Comparison of ENCODE assay signal across 16 cellular contexts in genomic region chr11:15730617-15731385, GRCh38.
DNase-seq lines count a peak whose midpoint lies in the region; ATAC-seq and TF ChIP-seq lines count a peak whose summit lies in the region.
"Had no signal": no experiment of that assay in that cellular context is flagged by ENCODE, and none has a peak within 500 bp of the region (broad histone marks: within the 10 kb centered on the region; RNA-seq: fewer than 3 reads in every experiment).

No MANE protein-coding gene starts in this region.

- H3K27me3 ChIP-seq in left ventricle myocardium inferior (ENCODE audit: low read depth), result peaks cover 5% of the 10 kb centered on the region
- H3K27me3 ChIP-seq in psoas muscle (ENCODE audit: insufficient read depth in 3 of 3, low read length in 2 of 3), result no peaks in the 10 kb centered on the region
- H3K27me3 ChIP-seq in upper lobe of right lung, result no peaks in the 10 kb centered on the region
- H3K27me3 ChIP-seq in foreskin keratinocyte, result peaks cover 8% of the 10 kb centered on the region

- H3K4me3 ChIP-seq in left ventricle myocardium inferior, result no peak overlapping the region
- H3K4me3 ChIP-seq in psoas muscle, result no peak overlapping the region
- no peak overlapping the region for H3K4me3 ChIP-seq in upper lobe of right lung
- H3K4me3 ChIP-seq: PC-9 had no signal

- peak in 3 of 4 donors; percentile 27 to 74 (median 53) for ATAC-seq in psoas muscle
- ATAC-seq in GM21360 (IDR thresholded peaks at IDR 0.05; ENCODE audit: unreplicated experiment), result no peak
- no peak for ATAC-seq in upper lobe of right lung
- ATAC-seq in foreskin keratinocyte, result no peak

- WGBS in psoas muscle, 3 donors, result 51 to 60% (median 52%) methylated on average over 6 of the region's 6 CpGs

- H3K4me1 ChIP-seq in left ventricle myocardium inferior (no peaks in the 10 kb centered on the region), psoas muscle (peaks cover 3% of the 10 kb centered on the region), upper lobe of right lung (peaks cover 6% of the 10 kb centered on the region), foreskin keratinocyte (no peaks in the 10 kb centered on the region)

- H3K27ac ChIP-seq in left ventricle myocardium inferior (replicated peaks) (peak overlapping the region; percentile 23), psoas muscle (no peak overlapping the region), upper lobe of right lung (no peak overlapping the region), foreskin keratinocyte (no peak overlapping the region)
- H3K27ac ChIP-seq: PC-9 had no signal

- no peaks in the 10 kb centered on the region for H3K9me3 ChIP-seq in left ventricle myocardium inferior (replicated peaks)
- no peaks in the 10 kb centered on the region for H3K9me3 ChIP-seq in psoas muscle
- H3K9me3 ChIP-seq in upper lobe of right lung, result no peaks in the 10 kb centered on the region

- intact Hi-C loops in left ventricle myocardium inferior (cut with micrococcal nuclease) (no loop called here), psoas muscle (cut with DNase I) (no loop called here), upper lobe of right lung (cut with DNase I) (no loop called here)

- TF ChIP-seq CTCF in left ventricle myocardium inferior (IDR thresholded peaks at IDR 0.05; ENCODE audit: borderline replicate concordance), result no peak
- TF ChIP-seq CTCF in psoas muscle (IDR thresholded peaks at IDR 0.05), result no peak
- no peak for TF ChIP-seq CTCF in upper lobe of right lung (IDR thresholded peaks at IDR 0.05)
- no peak for TF ChIP-seq CTCF in foreskin keratinocyte (conservative IDR thresholded peaks at IDR 0.05)

- H3K36me3 ChIP-seq in left ventricle myocardium inferior (no peaks in the 10 kb centered on the region), psoas muscle (ENCODE audit: insufficient read depth in 1 of 2, low read depth in 1 of 2) (no peaks in the 10 kb centered on the region), upper lobe of right lung (no peaks in the 10 kb centered on the region)

- DNase-seq in DMS79 treated with DMSO at 0.1 percent for 48 hours (lab: John Stamatoyannopoulos, UW) (peak; percentile 43), DMS79 (lab: John Stamatoyannopoulos, UW) (no peak), NCI-H69 (lab: John Stamatoyannopoulos, UW) (peak; percentile 56), left ventricle myocardium inferior (peak; percentile 17), psoas muscle (peak in 1 of 2 donors; percentile 21), upper lobe of right lung (no peak), foreskin keratinocyte (no peak)
- DNase-seq: 8988T; Calu3; CD4-positive, alpha-beta memory T cell; GF-D8; GOT3; NCI-H1694 treated with DMSO at 0.1 percent for 48 hours; NCI-H226; PC-9 had no signal

Comparison
In these comparisons a context has a peak if more than half of its experiments do, and no peak if none do; other contexts are left out.
1. DNase-seq: peak in DMS79 treated with DMSO at 0.1 percent for 48 hours (single experiment), NCI-H69 (single experiment) and left ventricle myocardium inferior (single experiment); none in DMS79 (single experiment), upper lobe of right lung (single experiment) and foreskin keratinocyte (0 of 2).
2. ATAC-seq: peak in psoas muscle (3 of 4); none in GM21360 (single experiment), upper lobe of right lung (single experiment) and foreskin keratinocyte (single experiment).